In genomic region chr6:26103770-26104456, GRCh38 we compare ENCODE assay signal across 1 cellular context.
A peak's percentile ranks its signal among the peaks of the same experiment; 100 is the strongest.
TF ChIP-seq lines count a peak whose summit lies in the region.

No MANE protein-coding gene starts in this region.

TF ChIP-seq in HEK293, 187 proteins besides CTCF, POLR2A, EP300 and RAD21 (continued from another document and continues in another):
- TF ChIP-seq ZNF274 (IDR thresholded peaks at IDR 0.05; ENCODE audit: low read length) = no peak
- no peak for TF ChIP-seq ZNF274 (tag by site-specific recombination; IDR thresholded peaks at IDR 0.05; ENCODE audit: borderline replicate concordance)
- peak; percentile 35; the same call in 1 of the 2 replicates for TF ChIP-seq KLF7 (tag by site-specific recombination; IDR thresholded peaks at IDR 0.05; ENCODE audit: borderline replicate concordance)
- TF ChIP-seq ZNF701 (tag by site-specific recombination; IDR thresholded peaks at IDR 0.05) = no peak
- no peak; the same call in 1 of the 2 replicates for TF ChIP-seq MYNN (tag by site-specific recombination; IDR thresholded peaks at IDR 0.05; ENCODE audit: borderline replicate concordance)
- TF ChIP-seq ZNF426 (tag by site-specific recombination; IDR thresholded peaks at IDR 0.05) = no peak
- TF ChIP-seq, protein P1, sequence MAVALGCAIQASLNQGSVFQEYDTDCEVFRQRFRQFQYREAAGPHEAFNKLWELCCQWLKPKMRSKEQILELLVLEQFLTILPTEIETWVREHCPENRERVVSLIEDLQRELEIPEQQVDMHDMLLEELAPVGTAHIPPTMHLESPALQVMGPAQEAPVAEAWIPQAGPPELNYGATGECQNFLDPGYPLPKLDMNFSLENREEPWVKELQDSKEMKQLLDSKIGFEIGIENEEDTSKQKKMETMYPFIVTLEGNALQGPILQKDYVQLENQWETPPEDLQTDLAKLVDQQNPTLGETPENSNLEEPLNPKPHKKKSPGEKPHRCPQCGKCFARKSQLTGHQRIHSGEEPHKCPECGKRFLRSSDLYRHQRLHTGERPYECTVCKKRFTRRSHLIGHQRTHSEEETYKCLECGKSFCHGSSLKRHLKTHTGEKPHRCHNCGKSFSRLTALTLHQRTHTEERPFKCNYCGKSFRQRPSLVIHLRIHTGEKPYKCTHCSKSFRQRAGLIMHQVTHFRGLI (tag by site-specific recombination; IDR thresholded peaks at IDR 0.05) = peak; percentile 61
- no peak for TF ChIP-seq ZNF704 (tag by site-specific recombination; IDR thresholded peaks at IDR 0.05)
- TF ChIP-seq ZNF473 (tag by site-specific recombination; IDR thresholded peaks at IDR 0.05) = no peak
- peak; percentile 93 for TF ChIP-seq ZXDB (tag by site-specific recombination; IDR thresholded peaks at IDR 0.05)
- TF ChIP-seq ZNF623 (tag by site-specific recombination; IDR thresholded peaks at IDR 0.05) = peak; percentile 57; the same call in 1 of the 2 replicates
- TF ChIP-seq ZNF837 (tag by site-specific recombination; IDR thresholded peaks at IDR 0.05) = no peak
- TF ChIP-seq ZNF548 (tag by site-specific recombination; IDR thresholded peaks at IDR 0.05) = no peak
- TF ChIP-seq ZNF792 (tag by site-specific recombination; IDR thresholded peaks at IDR 0.05) = no peak
- TF ChIP-seq ZNF768 (tag by site-specific recombination; IDR thresholded peaks at IDR 0.05) = peak; percentile 62
- TF ChIP-seq ZNF223 (tag by site-specific recombination; IDR thresholded peaks at IDR 0.05) = no peak
- TF ChIP-seq MZF1 (tag by site-specific recombination; IDR thresholded peaks at IDR 0.05; ENCODE audit: borderline replicate concordance) = no peak
- TF ChIP-seq ZNF585B (tag by site-specific recombination; IDR thresholded peaks at IDR 0.05) = no peak
- TF ChIP-seq YY2 (tag by site-specific recombination; IDR thresholded peaks at IDR 0.05) = 0 out of 2 replicates have a peak, but pooled peaks have one; percentile 46
- TF ChIP-seq ZNF391 (tag by site-specific recombination; IDR thresholded peaks at IDR 0.05; ENCODE audit: borderline replicate concordance, low read depth) = peak; percentile 94; the same call in 1 of the 2 replicates
- peak; percentile 98 for TF ChIP-seq ZNF660 (tag by site-specific recombination; IDR thresholded peaks at IDR 0.05)
- no peak for TF ChIP-seq PBX3 (CRISPR knock-in tag; IDR thresholded peaks at IDR 0.05)
- TF ChIP-seq ZNF169 (tag by site-specific recombination; IDR thresholded peaks at IDR 0.05) = no peak
- TF ChIP-seq ZNF48 (tag by site-specific recombination; IDR thresholded peaks at IDR 0.05) = no peak
- TF ChIP-seq, protein P2, sequence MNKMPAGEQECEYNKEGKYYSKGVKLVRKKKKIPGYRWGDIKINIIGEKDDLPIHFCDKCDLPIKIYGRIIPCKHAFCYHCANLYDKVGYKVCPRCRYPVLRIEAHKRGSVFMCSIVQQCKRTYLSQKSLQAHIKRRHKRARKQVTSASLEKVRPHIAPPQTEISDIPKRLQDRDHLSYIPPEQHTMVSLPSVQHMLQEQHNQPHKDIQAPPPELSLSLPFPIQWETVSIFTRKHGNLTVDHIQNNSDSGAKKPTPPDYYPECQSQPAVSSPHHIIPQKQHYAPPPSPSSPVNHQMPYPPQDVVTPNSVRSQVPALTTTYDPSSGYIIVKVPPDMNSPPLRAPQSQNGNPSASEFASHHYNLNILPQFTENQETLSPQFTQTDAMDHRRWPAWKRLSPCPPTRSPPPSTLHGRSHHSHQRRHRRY (tag by site-specific recombination; IDR thresholded peaks at IDR 0.05) = no peak
- TF ChIP-seq TSHZ1 (tag by site-specific recombination; IDR thresholded peaks at IDR 0.05; ENCODE audit: borderline replicate concordance) = peak; percentile 62
- TF ChIP-seq ZNF561 (tag by site-specific recombination; IDR thresholded peaks at IDR 0.05; ENCODE audit: borderline replicate concordance) = no peak
- TF ChIP-seq, protein P3, sequence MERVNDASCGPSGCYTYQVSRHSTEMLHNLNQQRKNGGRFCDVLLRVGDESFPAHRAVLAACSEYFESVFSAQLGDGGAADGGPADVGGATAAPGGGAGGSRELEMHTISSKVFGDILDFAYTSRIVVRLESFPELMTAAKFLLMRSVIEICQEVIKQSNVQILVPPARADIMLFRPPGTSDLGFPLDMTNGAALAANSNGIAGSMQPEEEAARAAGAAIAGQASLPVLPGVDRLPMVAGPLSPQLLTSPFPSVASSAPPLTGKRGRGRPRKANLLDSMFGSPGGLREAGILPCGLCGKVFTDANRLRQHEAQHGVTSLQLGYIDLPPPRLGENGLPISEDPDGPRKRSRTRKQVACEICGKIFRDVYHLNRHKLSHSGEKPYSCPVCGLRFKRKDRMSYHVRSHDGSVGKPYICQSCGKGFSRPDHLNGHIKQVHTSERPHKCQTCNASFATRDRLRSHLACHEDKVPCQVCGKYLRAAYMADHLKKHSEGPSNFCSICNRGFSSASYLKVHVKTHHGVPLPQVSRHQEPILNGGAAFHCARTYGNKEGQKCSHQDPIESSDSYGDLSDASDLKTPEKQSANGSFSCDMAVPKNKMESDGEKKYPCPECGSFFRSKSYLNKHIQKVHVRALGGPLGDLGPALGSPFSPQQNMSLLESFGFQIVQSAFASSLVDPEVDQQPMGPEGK (tag by site-specific recombination; IDR thresholded peaks at IDR 0.05) = no peak
- TF ChIP-seq SP2 (tag by site-specific recombination; IDR thresholded peaks at IDR 0.05) = peak; percentile 81
- TF ChIP-seq ZNF292 (tag by site-specific recombination; IDR thresholded peaks at IDR 0.05; ENCODE audit: borderline replicate concordance, low read depth) = no peak
- TF ChIP-seq, protein P4, sequence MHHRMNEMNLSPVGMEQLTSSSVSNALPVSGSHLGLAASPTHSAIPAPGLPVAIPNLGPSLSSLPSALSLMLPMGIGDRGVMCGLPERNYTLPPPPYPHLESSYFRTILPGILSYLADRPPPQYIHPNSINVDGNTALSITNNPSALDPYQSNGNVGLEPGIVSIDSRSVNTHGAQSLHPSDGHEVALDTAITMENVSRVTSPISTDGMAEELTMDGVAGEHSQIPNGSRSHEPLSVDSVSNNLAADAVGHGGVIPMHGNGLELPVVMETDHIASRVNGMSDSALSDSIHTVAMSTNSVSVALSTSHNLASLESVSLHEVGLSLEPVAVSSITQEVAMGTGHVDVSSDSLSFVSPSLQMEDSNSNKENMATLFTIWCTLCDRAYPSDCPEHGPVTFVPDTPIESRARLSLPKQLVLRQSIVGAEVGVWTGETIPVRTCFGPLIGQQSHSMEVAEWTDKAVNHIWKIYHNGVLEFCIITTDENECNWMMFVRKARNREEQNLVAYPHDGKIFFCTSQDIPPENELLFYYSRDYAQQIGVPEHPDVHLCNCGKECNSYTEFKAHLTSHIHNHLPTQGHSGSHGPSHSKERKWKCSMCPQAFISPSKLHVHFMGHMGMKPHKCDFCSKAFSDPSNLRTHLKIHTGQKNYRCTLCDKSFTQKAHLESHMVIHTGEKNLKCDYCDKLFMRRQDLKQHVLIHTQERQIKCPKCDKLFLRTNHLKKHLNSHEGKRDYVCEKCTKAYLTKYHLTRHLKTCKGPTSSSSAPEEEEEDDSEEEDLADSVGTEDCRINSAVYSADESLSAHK (tag by site-specific recombination; IDR thresholded peaks at IDR 0.05) = peak; percentile 50; the same call in 1 of the 2 replicates
- TF ChIP-seq ZBTB17 (tag by site-specific recombination; IDR thresholded peaks at IDR 0.05) = peak; percentile 75
- peak; percentile 73; the same call in 1 of the 2 replicates for TF ChIP-seq KLF16 (tag by site-specific recombination; IDR thresholded peaks at IDR 0.05)
- TF ChIP-seq EGR2 (tag by site-specific recombination; IDR thresholded peaks at IDR 0.05; ENCODE audit: low read depth) = peak; percentile 74
- TF ChIP-seq ZNF174 (tag by site-specific recombination; IDR thresholded peaks at IDR 0.05) = no peak
- no peak for TF ChIP-seq ZIC2 (tag by site-specific recombination; IDR thresholded peaks at IDR 0.05)
- peak; percentile 92 for TF ChIP-seq ZNF629 (tag by site-specific recombination; IDR thresholded peaks at IDR 0.05)
- TF ChIP-seq KLF1 (tag by site-specific recombination; IDR thresholded peaks at IDR 0.05) = peak; percentile 49
- no peak for TF ChIP-seq ZBTB7A (tag by site-specific recombination; IDR thresholded peaks at IDR 0.05; ENCODE audit: low read depth)
- TF ChIP-seq ZNF529 (tag by site-specific recombination; IDR thresholded peaks at IDR 0.05; ENCODE audit: insufficient replicate concordance) = no peak
- peak; percentile 90 for TF ChIP-seq SP7 (tag by site-specific recombination; IDR thresholded peaks at IDR 0.05)
- no peak for TF ChIP-seq OSR2 (tag by site-specific recombination; IDR thresholded peaks at IDR 0.05)
- TF ChIP-seq, protein P5, sequence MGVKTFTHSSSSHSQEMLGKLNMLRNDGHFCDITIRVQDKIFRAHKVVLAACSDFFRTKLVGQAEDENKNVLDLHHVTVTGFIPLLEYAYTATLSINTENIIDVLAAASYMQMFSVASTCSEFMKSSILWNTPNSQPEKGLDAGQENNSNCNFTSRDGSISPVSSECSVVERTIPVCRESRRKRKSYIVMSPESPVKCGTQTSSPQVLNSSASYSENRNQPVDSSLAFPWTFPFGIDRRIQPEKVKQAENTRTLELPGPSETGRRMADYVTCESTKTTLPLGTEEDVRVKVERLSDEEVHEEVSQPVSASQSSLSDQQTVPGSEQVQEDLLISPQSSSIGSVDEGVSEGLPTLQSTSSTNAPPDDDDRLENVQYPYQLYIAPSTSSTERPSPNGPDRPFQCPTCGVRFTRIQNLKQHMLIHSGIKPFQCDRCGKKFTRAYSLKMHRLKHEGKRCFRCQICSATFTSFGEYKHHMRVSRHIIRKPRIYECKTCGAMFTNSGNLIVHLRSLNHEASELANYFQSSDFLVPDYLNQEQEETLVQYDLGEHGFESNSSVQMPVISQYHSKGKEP (tag by site-specific recombination; IDR thresholded peaks at IDR 0.05) = peak; percentile 54; the same call in 1 of the 2 replicates
- peak; percentile 85 for TF ChIP-seq YY1 (tag by site-specific recombination; IDR thresholded peaks at IDR 0.05)
- TF ChIP-seq ZNF2 (tag by site-specific recombination; IDR thresholded peaks at IDR 0.05) = peak; percentile 95
- TF ChIP-seq HOXD13 (CRISPR knock-in tag; IDR thresholded peaks at IDR 0.05; ENCODE audit: borderline replicate concordance) = no peak; the same call in 1 of the 2 replicates
- TF ChIP-seq ZNF433 (tag by site-specific recombination; IDR thresholded peaks at IDR 0.05; ENCODE audit: low read depth) = no peak
- peak; percentile 98 for TF ChIP-seq ZNF362 (tag by site-specific recombination; IDR thresholded peaks at IDR 0.05)
- no peak for TF ChIP-seq ZFP3 (tag by site-specific recombination; IDR thresholded peaks at IDR 0.05; ENCODE audit: low read depth)
- TF ChIP-seq GLIS2 (tag by site-specific recombination; IDR thresholded peaks at IDR 0.05) = no peak
- TF ChIP-seq ZNF670 (tag by site-specific recombination; IDR thresholded peaks at IDR 0.05; ENCODE audit: low read depth) = no peak
- no peak for TF ChIP-seq SCRT1 (tag by site-specific recombination; IDR thresholded peaks at IDR 0.05; ENCODE audit: borderline replicate concordance)
- no peak for TF ChIP-seq ZSCAN23 (tag by site-specific recombination; IDR thresholded peaks at IDR 0.05)
